ENCODE assay signal across 8 cellular contexts in the genomic region with DNA sequence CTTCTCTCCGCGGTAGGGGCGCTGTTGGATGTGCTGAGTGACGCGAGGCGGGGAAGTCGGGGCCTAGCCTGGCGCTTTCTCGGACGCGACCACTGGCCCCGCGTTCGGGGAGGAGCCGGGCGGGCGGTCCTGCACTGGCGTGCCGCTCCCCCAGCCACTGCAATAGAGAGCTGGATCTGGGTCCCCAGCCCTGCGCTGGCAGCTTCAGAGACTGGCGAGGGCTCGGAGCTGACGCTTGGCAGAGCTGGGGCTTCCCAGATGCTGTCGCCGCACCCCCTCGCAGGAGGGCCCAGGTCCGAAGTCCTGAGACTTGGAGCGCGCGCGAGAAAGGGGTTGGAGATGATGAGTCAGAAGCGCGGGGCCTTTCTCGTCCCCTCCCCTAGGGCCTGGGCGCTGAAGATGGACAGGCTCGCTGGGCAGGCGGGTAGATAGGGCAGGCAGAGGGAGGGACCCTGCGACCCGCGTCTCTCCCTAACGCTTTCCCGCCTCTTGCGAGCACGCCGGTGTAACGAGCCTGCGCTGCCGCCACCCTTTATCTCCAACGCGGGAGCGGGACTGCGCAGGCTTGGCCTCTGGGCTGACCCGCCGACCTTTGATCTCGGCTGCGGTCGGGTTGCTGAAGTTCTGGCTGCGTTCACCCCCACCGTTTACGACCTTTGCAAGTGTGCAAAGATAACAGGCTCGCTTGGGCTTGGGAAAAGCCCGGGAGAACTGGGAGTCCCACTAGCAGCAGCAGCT.
DNase-seq lines count a peak whose midpoint lies in the region; ATAC-seq and TF ChIP-seq lines count a peak whose summit lies in the region.

No MANE protein-coding gene starts in this region.

- peak overlapping the region; percentile 91 for H3K4me3 ChIP-seq in AG10803 (ENCODE audit: low read length)

- ATAC-seq in GM19023 (IDR thresholded peaks at IDR 0.05; ENCODE audit: unreplicated experiment): peak; percentile 91
- peak; percentile 89 for ATAC-seq in HG03196 (IDR thresholded peaks at IDR 0.05; ENCODE audit: unreplicated experiment)

- peak; percentile 94 for DNase-seq in AG10803 (ENCODE audit: low read depth)
- peak; percentile 97 for DNase-seq in NCI-H226
- DNase-seq in activated CD4-positive, CD25-positive, alpha-beta regulatory T cell (lab: John Stamatoyannopoulos, UW): peak; percentile 88 to 90 (median 88)
- DNase-seq in central memory CD4-positive, alpha-beta T cell: peak; percentile 91
- DNase-seq in iris pigment epithelial cell (ENCODE audit: low read depth): peak; percentile 97
- DNase-seq in stimulated activated CD4-positive, alpha-beta T cell treated with anti-CD3 and anti-CD28 coated beads, Interleukin-12 subunit alpha, Interleukin-12 subunit beta, amount 100 ng/mL, for 24 hours (ENCODE audit: low read depth in 2 of 2): peak; percentile 87 to 92

- TF ChIP-seq CTCF in AG10803 (conservative IDR thresholded peaks at IDR 0.05; ENCODE audit: low read length): peak; percentile 74

Comparison
In these comparisons a context has a peak if more than half of its experiments do, and no peak if none do; other contexts are left out.
1. Peak in every context shown above with its lines: DNase-seq, ATAC-seq and H3K4me3 ChIP-seq.